In genomic region chr1:38870996-38871395, GRCh38 we compare ENCODE assay signal across 24 cellular contexts. TPM values are rescaled to one million over a fixed set of nuclear protein-coding genes. Genes with fewer than 3 reads are reported as not detected.
DNase-seq lines count a peak whose midpoint lies in the region; ATAC-seq and TF ChIP-seq lines count a peak whose summit lies in the region.
"Had no signal": no experiment of that assay in that cellular context is flagged by ENCODE, and none has a peak within 500 bp of the region (broad histone marks: within the 10 kb centered on the region; RNA-seq: fewer than 3 reads in every experiment).

No MANE protein-coding gene starts in this region.

- no peaks in the 10 kb centered on the region for H3K27me3 ChIP-seq in CD4-positive, alpha-beta T cell (ENCODE audit: control insufficient read depth, insufficient read depth, low read length)
- no peaks in the 10 kb centered on the region for H3K27me3 ChIP-seq in naive thymus-derived CD4-positive, alpha-beta T cell (ENCODE audit: control insufficient read depth in 2 of 2, insufficient read depth in 2 of 2, low read length in 2 of 2)
- no peaks in the 10 kb centered on the region for H3K27me3 ChIP-seq in left lung
- H3K27me3 ChIP-seq: breast epithelium, esophagus muscularis mucosa, pancreas had no signal

- TF ChIP-seq CTCF in CD14-positive monocyte (IDR thresholded peaks at IDR 0.05): no peak
- no peak for TF ChIP-seq CTCF in CD4-positive, alpha-beta T cell (IDR thresholded peaks at IDR 0.05)
- TF ChIP-seq CTCF in left lung (IDR thresholded peaks at IDR 0.05): no peak

- POLR2A ChIA-PET in CD4-positive, alpha-beta T cell (lab: Charles Lee): interaction anchor here (3.6 kb wide), 1 partner anchor 12 kb away, joined by 25 read pairs; the partner anchor contains the start of gene RRAGC
- POLR2A ChIA-PET in naive thymus-derived CD4-positive, alpha-beta T cell (lab: Charles Lee): interaction anchor here (1.1 to 4.1 kb wide), 2 partner anchors 10 to 155 kb away, joined by 4 to 30 read pairs; partner anchors contain the start of genes NDUFS5 and RRAGC

- H3K27ac Mint-ChIP-seq in CD14-positive monocyte: peak overlapping the region in 5 of 7 donors; percentile 2 to 66 (median 35)
- no peak overlapping the region for H3K27ac Mint-ChIP-seq in CD4-positive, alpha-beta T cell
- H3K27ac Mint-ChIP-seq in T-helper 2 cell treated with Interferon-gamma antibody and Interleukin-4, amounts not matched to agents 5 μg/mL and 100 μg/mL, for 36 hours: no peak overlapping the region
- H3K27ac Mint-ChIP-seq in naive thymus-derived CD4-positive, alpha-beta T cell: peak overlapping the region in 5 of 9 donors; percentile 11 to 89 (median 51)
- H3K27ac Mint-ChIP-seq: endodermal cell had no signal

- DNase-seq in CD14-positive monocyte (ENCODE audit: low spot score) (no peak), NCI-H2107 (lab: John Stamatoyannopoulos, UW) (no peak), left lung (no peak)
- no peak for DNase-seq in CD4-positive, alpha-beta T cell
- DNase-seq in T-helper 2 cell treated with Interferon-gamma antibody and Interleukin-4, amounts not matched to agents 5 μg/mL and 100 μg/mL, for 36 hours (ENCODE audit: low spot score): no peak
- DNase-seq in naive thymus-derived CD4-positive, alpha-beta T cell: no peak
- DNase-seq: activated CD4-positive, alpha-beta T cell treated with anti-CD3 and anti-CD28 coated beads for 1 hour; activated gamma-delta T cell; endodermal cell; foreskin melanocyte; naive B cell; NCI-H1436 treated with DMSO at 0.1 percent for 48 hours; pancreas; PC-9; Right ventricle myocardium superior; stimulated activated CD4-positive, alpha-beta T cell treated with anti-CD3 and anti-CD28 coated beads, Interleukin-4, amount 100 ng/mL, for 1 hour; stimulated activated naive CD4-positive, alpha-beta T cell had no signal

- H3K4me3 ChIP-seq in naive thymus-derived CD4-positive, alpha-beta T cell (ENCODE audit: low read length): no peak overlapping the region
- no peak overlapping the region for H3K4me3 ChIP-seq in left lung
- H3K4me3 ChIP-seq: breast epithelium, esophagus muscularis mucosa, pancreas, PC-9 had no signal

- peaks cover 30% of the 10 kb centered on the region for H3K4me1 Mint-ChIP-seq in CD14-positive monocyte
- peaks cover 41% of the 10 kb centered on the region for H3K4me1 Mint-ChIP-seq in CD4-positive, alpha-beta T cell (ENCODE audit: low read depth)
- H3K4me1 Mint-ChIP-seq in T-helper 2 cell treated with Interferon-gamma antibody and Interleukin-4, amounts not matched to agents 5 μg/mL and 100 μg/mL, for 36 hours (ENCODE audit: low read depth): peaks cover 39% of the 10 kb centered on the region
- H3K4me1 Mint-ChIP-seq in naive thymus-derived CD4-positive, alpha-beta T cell: peaks cover 19 to 43% (median 36%) of the 10 kb centered on the region in 7 donors

- intact Hi-C loops in CD14-positive monocyte (cut with micrococcal nuclease) (no loop called here), left lung (cut with DNase I) (loop anchor here in 1 of 2 donors (10.0 kb wide), 1 partner anchor 214 kb away; no protein-coding TSS in a partner anchor)
- intact Hi-C loops in CD4-positive, alpha-beta T cell (cut with DNase I, micrococcal nuclease): loop anchor here in 1 of 2 experiments (5.0 kb wide), 2 partner anchors 121 to 156 kb away; partner anchors contain the start of genes AKIRIN1 and NDUFS5
- intact Hi-C loops in naive thymus-derived CD4-positive, alpha-beta T cell (cut with micrococcal nuclease): loop anchor here (5.0 to 10.0 kb wide), 5 partner anchors 106 to 821 kb away; partner anchors contain the start of genes AKIRIN1 (in 1 of the 2), HPCAL4 (in 1 of the 2) and PABPC4 (in 1 of the 2)

- H3K27me3 Mint-ChIP-seq in CD14-positive monocyte (ENCODE audit: low read depth in 3 of 3): peaks cover 0 to 2% (median 0%) of the 10 kb centered on the region in 3 donors
- H3K27me3 Mint-ChIP-seq in CD4-positive, alpha-beta T cell: no peaks in the 10 kb centered on the region
- no peaks in the 10 kb centered on the region for H3K27me3 Mint-ChIP-seq in T-helper 2 cell treated with Interferon-gamma antibody and Interleukin-4, amounts not matched to agents 5 μg/mL and 100 μg/mL, for 36 hours (ENCODE audit: low read depth)
- no peaks in the 10 kb centered on the region for H3K27me3 Mint-ChIP-seq in naive thymus-derived CD4-positive, alpha-beta T cell
- H3K27me3 Mint-ChIP-seq: naive B cell had no signal

- H3K27ac ChIP-seq in CD4-positive, alpha-beta T cell (ENCODE audit: low read depth, low read length): no peak overlapping the region
- no peak overlapping the region for H3K27ac ChIP-seq in naive thymus-derived CD4-positive, alpha-beta T cell (ENCODE audit: low read depth, low read length)
- no peak overlapping the region for H3K27ac ChIP-seq in left lung
- H3K27ac ChIP-seq: breast epithelium, esophagus muscularis mucosa, pancreas, PC-9 had no signal

- CTCF ChIA-PET in CD4-positive, alpha-beta T cell (lab: Charles Lee): no interaction called here
- CTCF ChIA-PET in naive thymus-derived CD4-positive, alpha-beta T cell (lab: Charles Lee): interaction anchor here (0.5 to 0.7 kb wide), 2 partner anchors 159 to 1605 kb away, joined by 3 read pairs; no protein-coding TSS in a partner anchor

- peaks cover 0 to 10% (median 0%) of the 10 kb centered on the region in 3 experiments for H3K36me3 ChIP-seq in naive thymus-derived CD4-positive, alpha-beta T cell (ENCODE audit: control insufficient read depth in 2 of 3, insufficient read depth in 3 of 3, low read length in 3 of 3)
- H3K36me3 ChIP-seq in left lung: peaks cover 0 to 5% of the 10 kb centered on the region in 2 donors
- H3K36me3 ChIP-seq: breast epithelium, pancreas had no signal

- H3K9me3 ChIP-seq in CD4-positive, alpha-beta T cell (ENCODE audit: control insufficient read depth, low read length): no peaks in the 10 kb centered on the region
- H3K9me3 ChIP-seq in naive thymus-derived CD4-positive, alpha-beta T cell (ENCODE audit: control insufficient read depth in 2 of 3, low read length in 3 of 3): no peaks in the 10 kb centered on the region
- H3K9me3 ChIP-seq in left lung: no peaks in the 10 kb centered on the region
- H3K9me3 ChIP-seq: breast epithelium, esophagus muscularis mucosa, pancreas had no signal

- H3K9me3 Mint-ChIP-seq in CD14-positive monocyte: no peaks in the 10 kb centered on the region
- H3K9me3 Mint-ChIP-seq in CD4-positive, alpha-beta T cell: no peaks in the 10 kb centered on the region
- no peaks in the 10 kb centered on the region for H3K9me3 Mint-ChIP-seq in T-helper 2 cell treated with Interferon-gamma antibody and Interleukin-4, amounts not matched to agents 5 μg/mL and 100 μg/mL, for 36 hours
- H3K9me3 Mint-ChIP-seq in naive thymus-derived CD4-positive, alpha-beta T cell: no peaks in the 10 kb centered on the region
- H3K9me3 Mint-ChIP-seq: endodermal cell had no signal

- H3K36me3 Mint-ChIP-seq in CD14-positive monocyte: peaks cover 14 to 27% of the 10 kb centered on the region in 2 donors
- H3K36me3 Mint-ChIP-seq in CD4-positive, alpha-beta T cell (ENCODE audit: low read depth): peaks cover 22% of the 10 kb centered on the region
- peaks cover 21% of the 10 kb centered on the region for H3K36me3 Mint-ChIP-seq in T-helper 2 cell treated with Interferon-gamma antibody and Interleukin-4, amounts not matched to agents 5 μg/mL and 100 μg/mL, for 36 hours (ENCODE audit: low read depth)
- peaks cover 0 to 11% (median 6%) of the 10 kb centered on the region in 5 donors for H3K36me3 Mint-ChIP-seq in naive thymus-derived CD4-positive, alpha-beta T cell
- H3K36me3 Mint-ChIP-seq: naive B cell had no signal

- no peak for ATAC-seq in CD4-positive, alpha-beta T cell (ENCODE audit: poor library complexity)
- no peak for ATAC-seq in naive thymus-derived CD4-positive, alpha-beta T cell
- no peak for ATAC-seq in GM18907 (IDR thresholded peaks at IDR 0.05; ENCODE audit: unreplicated experiment)
- ATAC-seq in left lung: no peak
- ATAC-seq: pancreas had no signal

- peaks cover 10 to 16% of the 10 kb centered on the region in 2 donors for H3K4me1 ChIP-seq in naive thymus-derived CD4-positive, alpha-beta T cell (ENCODE audit: control insufficient read depth in 2 of 2, insufficient read depth in 2 of 2, low read length in 2 of 2)
- peaks cover 4 to 32% of the 10 kb centered on the region in 2 donors for H3K4me1 ChIP-seq in left lung

- H3K4me3 Mint-ChIP-seq in CD14-positive monocyte: no peak overlapping the region
- H3K4me3 Mint-ChIP-seq in CD4-positive, alpha-beta T cell: peak overlapping the region; percentile 35
- peak overlapping the region; percentile 43 for H3K4me3 Mint-ChIP-seq in T-helper 2 cell treated with Interferon-gamma antibody and Interleukin-4, amounts not matched to agents 5 μg/mL and 100 μg/mL, for 36 hours
- H3K4me3 Mint-ChIP-seq in naive thymus-derived CD4-positive, alpha-beta T cell: peak overlapping the region in 5 of 10 donors; percentile 25 to 92 (median 58)
- H3K4me3 Mint-ChIP-seq: endodermal cell had no signal

RNA-seq across cellular contexts. Expression of gene MYCBP, which starts 2.2 kb away (rescaled TPM):
- polyA plus RNA-seq in CD14-positive monocyte: 10 to 100 TPM; 77.2 to 92.3 TPM
- 1 to 10 TPM; 1.5 to 2.2 TPM for total RNA-seq in CD4-positive, alpha-beta T cell
- total RNA-seq in naive thymus-derived CD4-positive, alpha-beta T cell: 10 to 100 TPM in 4 of 5 experiments, 1 to 10 TPM in 1; 6.1 to 38.2 (median 11.7) TPM
- 10 to 100 TPM; 39.8 to 62.2 TPM for polyA plus RNA-seq in naive thymus-derived CD4-positive, alpha-beta T cell
- total RNA-seq in left lung: 10 to 100 TPM; 16.1 to 22.4 TPM

RNA-seq across cellular contexts. Expression of gene GJA9, which starts 10.4 kb away (rescaled TPM):
- not detected for polyA plus RNA-seq in CD14-positive monocyte
- total RNA-seq in CD4-positive, alpha-beta T cell: not detected
- total RNA-seq in naive thymus-derived CD4-positive, alpha-beta T cell: not detected
- polyA plus RNA-seq in naive thymus-derived CD4-positive, alpha-beta T cell: not detected
- total RNA-seq in left lung: under 1 TPM in 1 of 2 donors, not detected in 1; 0.15 TPM
- total RNA-seq: breast epithelium, endodermal cell, esophagus muscularis mucosa, G401, M059J, mesenteric fat pad, NCI-H460, pancreas, Right ventricle myocardium superior had no signal
- polyA plus RNA-seq: pancreas had no signal

RNA-seq across cellular contexts. Expression of gene RRAGC, which starts 11.4 kb away (rescaled TPM):
- 1 to 10 TPM; 6.6 to 8.0 TPM for polyA plus RNA-seq in CD14-positive monocyte
- 10 to 100 TPM in 1 of 2 experiments, 1 to 10 TPM in 1; 9.2 to 11.4 TPM for total RNA-seq in CD4-positive, alpha-beta T cell
- 10 to 100 TPM; 14.5 to 24.4 (median 16.8) TPM for total RNA-seq in naive thymus-derived CD4-positive, alpha-beta T cell
- polyA plus RNA-seq in naive thymus-derived CD4-positive, alpha-beta T cell: 1 to 10 TPM; 6.6 to 6.9 TPM
- total RNA-seq in left lung: 10 to 100 TPM; 31.7 to 40.0 TPM

Comparison
In these comparisons a context has a peak if more than half of its experiments do, and no peak if none do; other contexts are left out.
1. H3K27ac Mint-ChIP-seq: peak in CD14-positive monocyte (5 of 7) and naive thymus-derived CD4-positive, alpha-beta T cell (5 of 9); none in CD4-positive, alpha-beta T cell (single experiment) and T-helper 2 cell treated with Interferon-gamma antibody and Interleukin-4, amounts not matched to agents 5 μg/mL and 100 μg/mL, for 36 hours (single experiment).
2. H3K4me3 Mint-ChIP-seq: peak in CD4-positive, alpha-beta T cell (single experiment) and T-helper 2 cell treated with Interferon-gamma antibody and Interleukin-4, amounts not matched to agents 5 μg/mL and 100 μg/mL, for 36 hours (single experiment); none in CD14-positive monocyte (0 of 2).
3. intact Hi-C loops: an anchor here in naive thymus-derived CD4-positive, alpha-beta T cell (5.0 to 10.0 kb wide); none called in CD14-positive monocyte.